In genomic region chr16:73230651-73231050, GRCh38 we compare ENCODE assay signal across 2 cellular contexts.
TF ChIP-seq lines count a peak whose summit lies in the region.

No MANE protein-coding gene starts in this region.

TF ChIP-seq in SK-N-SH, 30 proteins besides CTCF, POLR2A, EP300 and RAD21:
- TF ChIP-seq REST (IDR thresholded peaks at IDR 0.05; ENCODE audit: low read depth, low read length): no peak
- peak; percentile 32; the same call in 1 of the 2 replicates for TF ChIP-seq GATA2 (CRISPR knock-in tag; IDR thresholded peaks at IDR 0.05)

TF ChIP-seq in SK-N-SH treated with all-trans-retinoic acid at 6 μM for 48 hours, 23 proteins besides CTCF, POLR2A, EP300 and RAD21 (continued from another document):
- TF ChIP-seq, protein P1, sequence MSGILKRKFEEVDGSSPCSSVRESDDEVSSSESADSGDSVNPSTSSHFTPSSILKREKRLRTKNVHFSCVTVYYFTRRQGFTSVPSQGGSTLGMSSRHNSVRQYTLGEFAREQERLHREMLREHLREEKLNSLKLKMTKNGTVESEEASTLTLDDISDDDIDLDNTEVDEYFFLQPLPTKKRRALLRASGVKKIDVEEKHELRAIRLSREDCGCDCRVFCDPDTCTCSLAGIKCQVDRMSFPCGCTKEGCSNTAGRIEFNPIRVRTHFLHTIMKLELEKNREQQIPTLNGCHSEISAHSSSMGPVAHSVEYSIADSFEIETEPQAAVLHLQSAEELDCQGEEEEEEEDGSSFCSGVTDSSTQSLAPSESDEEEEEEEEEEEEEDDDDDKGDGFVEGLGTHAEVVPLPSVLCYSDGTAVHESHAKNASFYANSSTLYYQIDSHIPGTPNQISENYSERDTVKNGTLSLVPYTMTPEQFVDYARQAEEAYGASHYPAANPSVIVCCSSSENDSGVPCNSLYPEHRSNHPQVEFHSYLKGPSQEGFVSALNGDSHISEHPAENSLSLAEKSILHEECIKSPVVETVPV (CRISPR knock-in tag; IDR thresholded peaks at IDR 0.05): no peak
- TF ChIP-seq, protein P2, sequence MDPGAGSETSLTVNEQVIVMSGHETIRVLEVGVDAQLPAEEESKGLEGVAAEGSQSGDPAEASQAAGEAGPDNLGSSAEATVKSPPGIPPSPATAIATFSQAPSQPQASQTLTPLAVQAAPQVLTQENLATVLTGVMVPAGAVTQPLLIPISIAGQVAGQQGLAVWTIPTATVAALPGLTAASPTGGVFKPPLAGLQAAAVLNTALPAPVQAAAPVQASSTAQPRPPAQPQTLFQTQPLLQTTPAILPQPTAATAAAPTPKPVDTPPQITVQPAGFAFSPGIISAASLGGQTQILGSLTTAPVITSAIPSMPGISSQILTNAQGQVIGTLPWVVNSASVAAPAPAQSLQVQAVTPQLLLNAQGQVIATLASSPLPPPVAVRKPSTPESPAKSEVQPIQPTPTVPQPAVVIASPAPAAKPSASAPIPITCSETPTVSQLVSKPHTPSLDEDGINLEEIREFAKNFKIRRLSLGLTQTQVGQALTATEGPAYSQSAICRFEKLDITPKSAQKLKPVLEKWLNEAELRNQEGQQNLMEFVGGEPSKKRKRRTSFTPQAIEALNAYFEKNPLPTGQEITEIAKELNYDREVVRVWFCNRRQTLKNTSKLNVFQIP (CRISPR knock-in tag; IDR thresholded peaks at IDR 0.05; ENCODE audit: borderline replicate concordance, low read depth): no peak
- TF ChIP-seq ZNF70 (CRISPR knock-in tag; IDR thresholded peaks at IDR 0.05): no peak
- TF ChIP-seq PATZ1 (CRISPR knock-in tag; IDR thresholded peaks at IDR 0.05; ENCODE audit: borderline replicate concordance): no peak
- TF ChIP-seq ZFP3 (CRISPR knock-in tag; IDR thresholded peaks at IDR 0.05): no peak
- TF ChIP-seq ZFP30 (CRISPR knock-in tag; IDR thresholded peaks at IDR 0.05): no peak
- no peak for TF ChIP-seq ESRRG (CRISPR knock-in tag; IDR thresholded peaks at IDR 0.05)
- no peak for TF ChIP-seq CREB5 (CRISPR knock-in tag; IDR thresholded peaks at IDR 0.05; ENCODE audit: low read depth)
- no peak for TF ChIP-seq PPARA (CRISPR knock-in tag; IDR thresholded peaks at IDR 0.05; ENCODE audit: borderline replicate concordance)
- TF ChIP-seq ZNF8 (CRISPR knock-in tag; IDR thresholded peaks at IDR 0.05): no peak
- TF ChIP-seq CSDC2 (CRISPR knock-in tag; IDR thresholded peaks at IDR 0.05): no peak
- TF ChIP-seq ISL1 (CRISPR knock-in tag; IDR thresholded peaks at IDR 0.05): no peak
- no peak for TF ChIP-seq BACH2 (CRISPR knock-in tag; IDR thresholded peaks at IDR 0.05; ENCODE audit: borderline replicate concordance)
- TF ChIP-seq TOX (CRISPR knock-in tag; IDR thresholded peaks at IDR 0.05; ENCODE audit: borderline replicate concordance): no peak
- no peak for TF ChIP-seq ZNF565 (CRISPR knock-in tag; conservative IDR thresholded peaks at IDR 0.05; ENCODE audit: low read depth)
- TF ChIP-seq TCF4 (CRISPR knock-in tag; IDR thresholded peaks at IDR 0.05; ENCODE audit: borderline replicate concordance): no peak
- TF ChIP-seq GLIS3 (CRISPR knock-in tag; IDR thresholded peaks at IDR 0.05): no peak
